8 cellular contexts compared by ENCODE assay signal in genomic region chr9:129834489-129835127, GRCh38. TPM values are rescaled to one million over a fixed set of nuclear protein-coding genes. Genes with fewer than 3 reads are reported as not detected.
DNase-seq lines count a peak whose midpoint lies in the region; ATAC-seq, FAIRE-seq and TF ChIP-seq lines count a peak whose summit lies in the region.

No MANE protein-coding gene starts in this region.

- intact Hi-C loops in pancreas (cut with DNase I) = no loop called here

- WGBS in pancreas, 2 donors = 1% methylated on average over 30 to 32 of the region's 32 CpGs

- H3K27ac ChIP-seq in pancreas = peak overlapping the region; percentile 73 to 83 (median 78)

- H3K4me3 ChIP-seq in BE2C (ENCODE audit: low read depth, low read length) (peak overlapping the region; percentile 92), fibroblast of pulmonary artery (replicated peaks; ENCODE audit: low read depth, low read length) (peak overlapping the region; percentile 78), pancreas (peak overlapping the region; percentile 93 to 99 (median 98))

- peak; percentile 26 for ATAC-seq in GM21390 (IDR thresholded peaks at IDR 0.05; ENCODE audit: unreplicated experiment)
- peak; percentile 14 to 19 (median 14) for ATAC-seq in pancreas

- no peak for DNase-seq in BE2C
- DNase-seq in HuH-7 (ENCODE audit: low spot score) = peak; percentile 22
- DNase-seq in activated CD8-positive, alpha-beta memory T cell treated with anti-CD3 and anti-CD28 coated beads, Interleukin-2, amount 50 U/mL, for 48 hours = peak; percentile 71
- no peak for DNase-seq in fibroblast of pulmonary artery (ENCODE audit: low read depth)
- no peak for DNase-seq in pancreas
- DNase-seq in LoVo (ENCODE audit: low spot score) = no peak
- DNase-seq in 8988T = no peak

- H3K36me3 ChIP-seq in BE2C (peaks cover 21% of the 10 kb centered on the region), pancreas (peaks cover 2 to 19% (median 4%) of the 10 kb centered on the region in 3 donors)

- no peak for FAIRE-seq in pancreas (lab: Jason Lieb, UNC)

- no peaks in the 10 kb centered on the region for H3K27me3 ChIP-seq in BE2C
- no peaks in the 10 kb centered on the region for H3K27me3 ChIP-seq in pancreas

- H3K4me1 ChIP-seq in BE2C (peaks cover 6% of the 10 kb centered on the region), pancreas (peaks cover 0 to 15% (median 5%) of the 10 kb centered on the region in 3 donors)

- no peaks in the 10 kb centered on the region for H3K9me3 ChIP-seq in BE2C
- H3K9me3 ChIP-seq in pancreas = no peaks in the 10 kb centered on the region

- TF ChIP-seq CTCF in BE2C (IDR thresholded peaks at IDR 0.05; ENCODE audit: low read depth, low read length) (no peak), fibroblast of pulmonary artery (IDR thresholded peaks at IDR 0.05; ENCODE audit: low read length, missing control alignments) (no peak), pancreas (IDR thresholded peaks at IDR 0.05) (no peak)

RNA-seq across cellular contexts. Expression of gene C9orf78, which starts 0.5 kb away (rescaled TPM):
- polyA plus RNA-seq in BE2C (2012; ENCODE audit: insufficient read depth, insufficient read length, low read depth) = 202 TPM
- 10 to 100 TPM; 16.3 to 22.4 (median 17.2) TPM for total RNA-seq in pancreas
- polyA plus RNA-seq in pancreas = 10 to 100 TPM; 24.2 to 38.6 TPM

RNA-seq across cellular contexts. Expression of gene USP20, which starts 0.7 kb away (rescaled TPM):
- polyA plus RNA-seq in BE2C (2012; ENCODE audit: insufficient read depth, insufficient read length, low read depth) = 95.4 TPM
- total RNA-seq in pancreas = 10 to 100 TPM in 5 of 6 donors, 1 to 10 TPM in 1; 9.7 to 20.2 (median 13.1) TPM
- polyA plus RNA-seq in pancreas = 10 to 100 TPM; 38.8 to 54.8 TPM

RNA-seq across cellular contexts. Expression of gene TOR1A, which starts 10.7 kb away (rescaled TPM):
- polyA plus RNA-seq in BE2C (2012; ENCODE audit: insufficient read depth, insufficient read length, low read depth) = 71.2 TPM
- 10 to 100 TPM in 5 of 6 donors, 1 to 10 TPM in 1; 8.9 to 17.5 (median 12.2) TPM for total RNA-seq in pancreas
- 10 to 100 TPM; 10.0 to 15.3 TPM for polyA plus RNA-seq in pancreas

RNA-seq across cellular contexts. Expression of gene TOR1B, which starts 31.6 kb away (rescaled TPM):
- 35.7 TPM for polyA plus RNA-seq in BE2C (2012; ENCODE audit: insufficient read depth, insufficient read length, low read depth)
- total RNA-seq in pancreas = 10 to 100 TPM in 5 of 6 donors, 1 to 10 TPM in 1; 7.6 to 17.3 (median 12.0) TPM
- polyA plus RNA-seq in pancreas = 10 to 100 TPM in 1 of 2 donors, 1 to 10 TPM in 1; 6.1 to 10.5 TPM

Comparison
In these comparisons a context has a peak if more than half of its experiments do, and no peak if none do; other contexts are left out.
1. DNase-seq: peak in HuH-7 (single experiment) and activated CD8-positive, alpha-beta memory T cell treated with anti-CD3 and anti-CD28 coated beads, Interleukin-2, amount 50 U/mL, for 48 hours (single experiment); none in BE2C (single experiment), fibroblast of pulmonary artery (single experiment), pancreas (0 of 6), LoVo (single experiment) and 8988T (single experiment).
2. Peak in every context shown above with its lines, with median percentiles within 50 percentile points of each other: H3K4me3 ChIP-seq.